8 cellular contexts compared by ENCODE assay signal in genomic region chr17:32342603-32343325, GRCh38. TPM values are rescaled to one million over a fixed set of nuclear protein-coding genes. Genes with fewer than 3 reads are reported as not detected.
DNase-seq lines count a peak whose midpoint lies in the region; ATAC-seq, FAIRE-seq and TF ChIP-seq lines count a peak whose summit lies in the region.

No MANE protein-coding gene starts in this region.

- H4K20me1 ChIP-seq in keratinocyte (ENCODE audit: control insufficient read depth, extremely low read depth, insufficient read depth, low read length) = no peaks in the 10 kb centered on the region

- TF ChIP-seq CTCF in keratinocyte (optimal IDR thresholded peaks at IDR 0.05 in 1 of 3, IDR thresholded peaks at IDR 0.05 in 1 of 3, conservative IDR thresholded peaks at IDR 0.05 in 1 of 3; ENCODE audit: extremely low read depth in 1 of 3, insufficient read depth in 2 of 3, low read length in 3 of 3) = no peak
- no peak for TF ChIP-seq CTCF in testis (IDR thresholded peaks at IDR 0.05)

- no peaks in the 10 kb centered on the region for H3K9me1 ChIP-seq in keratinocyte (ENCODE audit: control insufficient read depth, extremely low read depth, insufficient read depth, low read length)

- TF ChIP-seq POLR2A in testis (IDR thresholded peaks at IDR 0.05) (no peak), GM18505 (IDR thresholded peaks at IDR 0.05; ENCODE audit: borderline replicate concordance, extremely low read depth, insufficient read depth, insufficient read length) (no peak)

- peak overlapping the region; percentile 93 for H3K9ac ChIP-seq in keratinocyte (ENCODE audit: control insufficient read depth, extremely low read depth, insufficient read depth, low read length)

- H3K27ac ChIP-seq in keratinocyte (ENCODE audit: control insufficient read depth, insufficient read depth, low read length) (peak overlapping the region; percentile 80), testis (peak overlapping the region in 1 of 2 donors; percentile 75)

- no peak for FAIRE-seq in keratinocyte (lab: Jason Lieb, UNC)

- H3K4me3 Mint-ChIP-seq in T-helper 2 cell treated with Interferon-gamma antibody and Interleukin-4, amounts not matched to agents 5 μg/mL and 100 μg/mL, for 36 hours = peak overlapping the region; percentile 90
- peak overlapping the region; percentile 98 for H3K4me3 Mint-ChIP-seq in activated CD8-positive, alpha-beta memory T cell treated with anti-CD3 and anti-CD28 coated beads, Interleukin-2, amount 10 ng/mL, durations not matched to agents 7 days and 5 days

- H3K36me3 Mint-ChIP-seq in T-helper 2 cell treated with Interferon-gamma antibody and Interleukin-4, amounts not matched to agents 5 μg/mL and 100 μg/mL, for 36 hours (ENCODE audit: low read depth) = peaks cover 9% of the 10 kb centered on the region
- H3K36me3 Mint-ChIP-seq in activated CD8-positive, alpha-beta memory T cell treated with anti-CD3 and anti-CD28 coated beads, Interleukin-2, amount 10 ng/mL, durations not matched to agents 7 days and 5 days = peaks cover 12% of the 10 kb centered on the region

- H3K36me3 ChIP-seq in keratinocyte (ENCODE audit: control insufficient read depth in 2 of 2, extremely low read depth in 1 of 2, insufficient read depth in 2 of 2, low read length in 2 of 2) (peaks cover 3 to 4% of the 10 kb centered on the region in 2 experiments), testis (ENCODE audit: low read depth, missing control alignments) (no peaks in the 10 kb centered on the region)

- H2AFZ ChIP-seq in keratinocyte (ENCODE audit: control insufficient read depth, low read length) = peak overlapping the region; percentile 97

- peak overlapping the region; percentile 68 for H3K4me2 ChIP-seq in keratinocyte (ENCODE audit: control insufficient read depth, extremely low read depth, insufficient read depth, low read depth, low read length)

- 39 to 42% methylated on average over 14 of the region's 14 CpGs for WGBS in testis, 2 donors

- no peaks in the 10 kb centered on the region for H3K27me3 Mint-ChIP-seq in T-helper 2 cell treated with Interferon-gamma antibody and Interleukin-4, amounts not matched to agents 5 μg/mL and 100 μg/mL, for 36 hours (ENCODE audit: low read depth)
- H3K27me3 Mint-ChIP-seq in activated CD8-positive, alpha-beta memory T cell treated with anti-CD3 and anti-CD28 coated beads, Interleukin-2, amount 10 ng/mL, durations not matched to agents 7 days and 5 days = no peaks in the 10 kb centered on the region

- DNase-seq in T-helper 2 cell treated with Interferon-gamma antibody and Interleukin-4, amounts not matched to agents 5 μg/mL and 100 μg/mL, for 36 hours (ENCODE audit: low spot score) = no peak
- no peak for DNase-seq in T-helper 2 cell
- no peak for DNase-seq in activated CD8-positive, alpha-beta memory T cell treated with anti-CD3 and anti-CD28 coated beads, Interleukin-2, amount 10 ng/mL, durations not matched to agents 7 days and 5 days
- no peak for DNase-seq in keratinocyte (ENCODE audit: low read depth, low spot score)
- DNase-seq in testis = no peak
- DNase-seq in activated CD4-positive, CD25-positive, alpha-beta regulatory T cell (lab: John Stamatoyannopoulos, UW) = no peak

- H3K9me3 ChIP-seq in keratinocyte (ENCODE audit: control insufficient read depth, low read depth, low read length) (no peaks in the 10 kb centered on the region), testis (no peaks in the 10 kb centered on the region)

- H3K27ac Mint-ChIP-seq in T-helper 2 cell treated with Interferon-gamma antibody and Interleukin-4, amounts not matched to agents 5 μg/mL and 100 μg/mL, for 36 hours = peak overlapping the region; percentile 73
- peak overlapping the region; percentile 88 for H3K27ac Mint-ChIP-seq in activated CD8-positive, alpha-beta memory T cell treated with anti-CD3 and anti-CD28 coated beads, Interleukin-2, amount 10 ng/mL, durations not matched to agents 7 days and 5 days

- intact Hi-C loops in testis (cut with DNase I; ENCODE audit: low total_unique reads) = no loop called here

- no peak for ATAC-seq in activated CD8-positive, alpha-beta memory T cell treated with anti-CD3 and anti-CD28 coated beads, Interleukin-2, amount 10 ng/mL, durations not matched to agents 7 days and 5 days
- no peak for ATAC-seq in GM18505 (IDR thresholded peaks at IDR 0.05; ENCODE audit: unreplicated experiment)
- ATAC-seq in HG02870 (IDR thresholded peaks at IDR 0.05; ENCODE audit: unreplicated experiment) = no peak

- CTCF ChIA-PET in activated CD8-positive, alpha-beta memory T cell treated with anti-CD3 and anti-CD28 coated beads, Interleukin-2, amount 10 ng/mL, durations not matched to agents 7 days and 5 days (lab: Charles Lee) = interaction anchor here (0.6 to 1.1 kb wide), 2 partner anchors 101 to 286 kb away, joined by 3 read pairs; partner anchors contain the start of gene PSMD11

- peaks cover 22% of the 10 kb centered on the region for H3K4me1 Mint-ChIP-seq in T-helper 2 cell treated with Interferon-gamma antibody and Interleukin-4, amounts not matched to agents 5 μg/mL and 100 μg/mL, for 36 hours (ENCODE audit: low read depth)
- peaks cover 34% of the 10 kb centered on the region for H3K4me1 Mint-ChIP-seq in activated CD8-positive, alpha-beta memory T cell treated with anti-CD3 and anti-CD28 coated beads, Interleukin-2, amount 10 ng/mL, durations not matched to agents 7 days and 5 days

- dilution Hi-C loops in keratinocyte (cut with MboI; ENCODE audit: extremely low pct_ligation_motif_present, low sequenced_read_pairs) = no loop called here

- no peaks in the 10 kb centered on the region for H3K27me3 ChIP-seq in keratinocyte (ENCODE audit: control insufficient read depth, extremely low read depth, insufficient read depth, low read length)
- H3K27me3 ChIP-seq in testis = no peaks in the 10 kb centered on the region

- peaks cover 13% of the 10 kb centered on the region for H3K4me1 ChIP-seq in keratinocyte (ENCODE audit: control insufficient read depth, extremely low read depth, insufficient read depth, low read length)
- H3K4me1 ChIP-seq in testis = peaks cover 4% of the 10 kb centered on the region

- H3K4me3 ChIP-seq in keratinocyte (ENCODE audit: control insufficient read depth in 2 of 3, extremely low read depth in 1 of 3, insufficient read depth in 2 of 3, low read depth in 1 of 3, low read length in 3 of 3) (peak overlapping the region in 1 of 3 experiments; percentile 92), testis (peak overlapping the region; percentile 55 to 68)

- H3K79me2 ChIP-seq in keratinocyte (ENCODE audit: control insufficient read depth, insufficient read depth, low read length) = peaks cover 6% of the 10 kb centered on the region

- H3K9me3 Mint-ChIP-seq in T-helper 2 cell treated with Interferon-gamma antibody and Interleukin-4, amounts not matched to agents 5 μg/mL and 100 μg/mL, for 36 hours = no peaks in the 10 kb centered on the region
- no peaks in the 10 kb centered on the region for H3K9me3 Mint-ChIP-seq in activated CD8-positive, alpha-beta memory T cell treated with anti-CD3 and anti-CD28 coated beads, Interleukin-2, amount 10 ng/mL, durations not matched to agents 7 days and 5 days (ENCODE audit: low read depth)

RNA-seq across cellular contexts. Expression of gene C17orf75, which starts 0.8 kb away (rescaled TPM):
- total RNA-seq in activated CD8-positive, alpha-beta memory T cell treated with anti-CD3 and anti-CD28 coated beads, Interleukin-2, amount 10 ng/mL, durations not matched to agents 7 days and 5 days = 10 to 100 TPM; 32.3 to 39.0 TPM
- polyA plus RNA-seq in keratinocyte (12.1 to 18.7 TPM (median 14.7 TPM) in 3 replicates), testis (ENCODE audit: insufficient read depth, low read depth, low replicate concordance) (39.7 TPM)
- 6.1 TPM for polyA plus RNA-seq in keratinocyte (2011; ENCODE audit: low read depth)
- polyA plus RNA-seq in keratinocyte (2011; cell fraction: cytosol; rRNA removed) = 11.5 and 18.1 TPM in 2 replicates
- 17.7 and 20.6 TPM in 2 replicates for polyA plus RNA-seq in keratinocyte (2011; cell fraction: nucleus; rRNA removed)
- polyA plus RNA-seq in keratinocyte (2012; ENCODE audit: low replicate concordance) = 15.2 and 16.2 TPM in 2 replicates
- polyA minus RNA-seq in keratinocyte = 1.8 to 10.0 TPM (median 7.6 TPM) in 3 replicates
- polyA minus RNA-seq in keratinocyte (2011; cell fraction: cytosol; rRNA and poly(A)+ RNA removed) = 6.1 TPM
- polyA minus RNA-seq in keratinocyte (2011; cell fraction: nucleus; rRNA and poly(A)+ RNA removed) = 4.1 and 4.8 TPM in 2 replicates
- total RNA-seq in testis = 10 to 100 TPM; 27.4 to 30.8 TPM

RNA-seq across cellular contexts. Expression of gene ZNF207, which starts 7.2 kb away (rescaled TPM):
- total RNA-seq in activated CD8-positive, alpha-beta memory T cell treated with anti-CD3 and anti-CD28 coated beads, Interleukin-2, amount 10 ng/mL, durations not matched to agents 7 days and 5 days = 100 to 1,000 TPM; 271 to 292 TPM
- 158 to 232 TPM (median 172 TPM) in 3 replicates for polyA plus RNA-seq in keratinocyte
- 68.6 TPM for polyA plus RNA-seq in keratinocyte (2011; ENCODE audit: low read depth)
- 141 and 227 TPM in 2 replicates for polyA plus RNA-seq in keratinocyte (2011; cell fraction: cytosol; rRNA removed)
- polyA plus RNA-seq in keratinocyte (2011; cell fraction: nucleus; rRNA removed) = 244 and 281 TPM in 2 replicates
- polyA plus RNA-seq in keratinocyte (2012; ENCODE audit: low replicate concordance) = 129 and 131 TPM in 2 replicates
- 134 to 279 TPM (median 254 TPM) in 3 replicates for polyA minus RNA-seq in keratinocyte
- 94.4 TPM for polyA minus RNA-seq in keratinocyte (2011; cell fraction: cytosol; rRNA and poly(A)+ RNA removed)
- 99.3 and 156 TPM in 2 replicates for polyA minus RNA-seq in keratinocyte (2011; cell fraction: nucleus; rRNA and poly(A)+ RNA removed)
- total RNA-seq in testis = 100 to 1,000 TPM; 206 to 240 TPM
- polyA plus RNA-seq in testis (ENCODE audit: insufficient read depth, low read depth, low replicate concordance) = 155 TPM
